ENCODE assay signal across 8 cellular contexts in the genomic region with DNA sequence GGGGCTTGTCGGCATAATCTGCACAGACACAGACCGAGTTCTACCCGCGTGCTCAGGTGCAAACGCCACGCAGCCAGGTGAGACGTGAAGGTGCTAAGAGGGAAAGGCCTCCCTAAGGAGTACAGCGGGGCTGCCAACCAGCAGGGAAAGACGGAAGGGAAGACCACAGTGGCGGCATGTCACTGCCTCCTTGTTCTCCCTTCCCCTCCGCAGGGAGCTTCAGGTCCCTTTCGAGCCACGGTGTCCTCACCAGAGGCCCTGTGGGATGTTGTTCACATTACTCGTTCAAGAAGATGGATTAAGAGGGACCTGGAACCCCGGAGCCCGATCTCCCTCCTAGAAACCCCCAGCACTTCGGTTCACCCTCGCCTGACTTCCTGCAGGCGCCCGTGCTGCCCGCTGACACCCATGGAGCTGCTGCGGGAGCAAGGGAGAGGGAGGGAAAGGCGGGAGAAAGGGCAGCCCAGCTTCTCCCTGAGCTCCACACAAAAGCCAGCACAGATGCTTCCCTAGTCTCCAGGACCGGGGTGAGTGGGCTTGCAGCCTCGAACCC. TPM values are rescaled to one million over a fixed set of nuclear protein-coding genes. Genes with fewer than 3 reads are reported as not detected.
DNase-seq lines count a peak whose midpoint lies in the region; ATAC-seq, FAIRE-seq and TF ChIP-seq lines count a peak whose summit lies in the region.

No MANE protein-coding gene starts in this region.

- H3K27me3 ChIP-seq in astrocyte (ENCODE audit: insufficient read depth, low read length) = no peaks in the 10 kb centered on the region
- H3K27me3 ChIP-seq in iPS-15b (ENCODE audit: control insufficient read depth, insufficient read depth, low read length) = no peaks in the 10 kb centered on the region
- H3K27me3 ChIP-seq in skeletal muscle tissue (ENCODE audit: control insufficient read depth in 3 of 3, insufficient read depth in 3 of 3, low read length in 3 of 3) = no peaks in the 10 kb centered on the region

- H3K27ac Mint-ChIP-seq in astrocyte (ENCODE audit: unreplicated experiment) = peak overlapping the region; percentile 93

- H3K27me3 Mint-ChIP-seq in astrocyte (ENCODE audit: low read depth, unreplicated experiment) = no peaks in the 10 kb centered on the region

- H3K4me3 Mint-ChIP-seq in astrocyte (ENCODE audit: unreplicated experiment) = peak overlapping the region; percentile 95

- H3K9me3 ChIP-seq in astrocyte (ENCODE audit: insufficient read depth, low read depth, low read length) (no peaks in the 10 kb centered on the region), iPS-15b (ENCODE audit: control insufficient read depth, insufficient read depth, low read length) (no peaks in the 10 kb centered on the region), skeletal muscle tissue (ENCODE audit: control insufficient read depth in 3 of 3, low read length in 3 of 3) (no peaks in the 10 kb centered on the region)

- H3K36me3 ChIP-seq in astrocyte (ENCODE audit: insufficient read depth, low read length) (peaks cover 29% of the 10 kb centered on the region), iPS-15b (ENCODE audit: control insufficient read depth, insufficient read depth, low read length) (peaks cover 49% of the 10 kb centered on the region), skeletal muscle tissue (ENCODE audit: control insufficient read depth in 3 of 3, insufficient read depth in 3 of 3, low read length in 3 of 3) (peaks cover 35 to 43% (median 39%) of the 10 kb centered on the region in 3 donors)

- TF ChIP-seq CTCF in LNCaP clone FGC (IDR thresholded peaks at IDR 0.05; ENCODE audit: control insufficient read depth, extremely low read depth, insufficient read depth) = no peak
- TF ChIP-seq CTCF in astrocyte (IDR thresholded peaks at IDR 0.05; ENCODE audit: insufficient read depth, low read depth, low read length) = no peak

- no peak for FAIRE-seq in astrocyte (lab: Jason Lieb, UNC)

- H4K20me1 ChIP-seq in astrocyte (ENCODE audit: insufficient read depth, low read length) = peaks cover 29% of the 10 kb centered on the region

- TF ChIP-seq POLR2A in GM18505 (IDR thresholded peaks at IDR 0.05; ENCODE audit: borderline replicate concordance, extremely low read depth, insufficient read depth, insufficient read length) = no peak

- H3K4me3 ChIP-seq in LNCaP clone FGC (ENCODE audit: low read depth, low read length) = peak overlapping the region; percentile 93
- H3K4me3 ChIP-seq in astrocyte (ENCODE audit: insufficient read depth, low read depth, low read length) = peak overlapping the region; percentile 82
- H3K4me3 ChIP-seq in iPS-15b (ENCODE audit: low read depth, low read length) = peak overlapping the region; percentile 94
- peak overlapping the region; percentile 91 to 97 (median 92) for H3K4me3 ChIP-seq in skeletal muscle tissue (ENCODE audit: low read length in 3 of 3)

- in situ Hi-C loops in ACHN (cut with HindIII; ENCODE audit: low pct_ligation_motif_present, low pct_unique_long_range_greater_than_20kb, low sequenced_read_pairs) = no loop called here

- H3K4me1 ChIP-seq in astrocyte (ENCODE audit: insufficient read depth, low read length) (peaks cover 23% of the 10 kb centered on the region), iPS-15b (ENCODE audit: control insufficient read depth, insufficient read depth, low read length) (peaks cover 5% of the 10 kb centered on the region), skeletal muscle tissue (ENCODE audit: control insufficient read depth in 3 of 3, insufficient read depth in 3 of 3, low read length in 3 of 3) (peaks cover 13 to 23% (median 20%) of the 10 kb centered on the region in 3 donors)

- peak; percentile 6 for ATAC-seq in GM18505 (IDR thresholded peaks at IDR 0.05; ENCODE audit: unreplicated experiment)
- no peak for ATAC-seq in GM18909 (IDR thresholded peaks at IDR 0.05; ENCODE audit: poor library complexity, unreplicated experiment)
- ATAC-seq in HG02623 (IDR thresholded peaks at IDR 0.05; ENCODE audit: unreplicated experiment) = no peak

- DNase-seq in ACHN (peak; percentile 22), LNCaP clone FGC (ENCODE audit: low read depth) (no peak), astrocyte (ENCODE audit: low read depth) (no peak)

- H2AFZ ChIP-seq in astrocyte (ENCODE audit: low read depth, low read length) = peak overlapping the region; percentile 93

- peaks cover 4% of the 10 kb centered on the region for H3K36me3 Mint-ChIP-seq in astrocyte (ENCODE audit: low read depth, unreplicated experiment)

- H3K27ac ChIP-seq in astrocyte (ENCODE audit: low read depth, low read length) = peak overlapping the region; percentile 89
- peak overlapping the region; percentile 84 for H3K27ac ChIP-seq in skeletal muscle tissue (ENCODE audit: low read depth, low read length)

- peaks cover 15% of the 10 kb centered on the region for H3K4me1 Mint-ChIP-seq in astrocyte (ENCODE audit: low read depth, unreplicated experiment)

- H3K4me2 ChIP-seq in astrocyte (ENCODE audit: low read length) = peak overlapping the region; percentile 99

- no peaks in the 10 kb centered on the region for H3K9me3 Mint-ChIP-seq in astrocyte (ENCODE audit: unreplicated experiment)

- peak overlapping the region; percentile 87 for H3K9ac ChIP-seq in astrocyte (ENCODE audit: low read length)
- H3K9ac ChIP-seq in iPS-15b (ENCODE audit: low read depth, low read length) = peak overlapping the region; percentile 90
- H3K9ac ChIP-seq in skeletal muscle tissue (ENCODE audit: low read depth in 1 of 3, low read length in 3 of 3) = peak overlapping the region; percentile 89 to 93 (median 92)

- H3K79me2 ChIP-seq in astrocyte (ENCODE audit: insufficient read depth, low read length) = peaks cover 69% of the 10 kb centered on the region

RNA-seq across cellular contexts. Expression of a gene that starts 0.7 kb away (rescaled TPM):
- 36.7 and 43.7 TPM in 2 replicates for total RNA-seq in astrocyte
- 22.4 TPM for total RNA-seq in skeletal muscle tissue

RNA-seq across cellular contexts. Expression of a gene that starts 0.8 kb away (rescaled TPM):
- 7.3 and 8.5 TPM in 2 replicates for total RNA-seq in astrocyte
- 5.7 TPM for total RNA-seq in skeletal muscle tissue

RNA-seq across cellular contexts. Expression of a gene that starts 41.1 kb away (rescaled TPM):
- total RNA-seq in astrocyte (10.3 and 15.9 TPM in 2 replicates), skeletal muscle tissue (1.0 TPM)
